Comparison of ENCODE assay signal across 13 cellular contexts in the genomic region with DNA sequence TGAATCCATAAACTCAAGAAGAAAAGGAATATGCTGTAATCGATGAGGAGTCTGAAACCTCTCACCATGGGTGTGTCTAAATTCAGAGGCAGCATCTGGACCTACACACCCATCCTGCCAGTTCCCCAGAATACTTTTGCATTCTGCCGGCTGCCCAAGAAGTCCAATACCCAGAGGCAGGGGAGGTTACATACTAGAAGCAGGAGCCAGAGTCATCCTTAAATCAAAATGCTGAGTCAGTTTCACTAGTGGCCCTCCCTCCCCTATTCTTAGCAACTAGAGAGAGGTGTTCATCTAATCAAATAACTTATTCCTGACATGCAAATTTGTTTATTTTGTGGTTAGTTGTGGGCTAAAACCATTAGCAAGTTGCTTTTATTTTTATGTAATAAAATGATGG. TPM values are rescaled to one million over a fixed set of nuclear protein-coding genes. Genes with fewer than 3 reads are reported as not detected.
DNase-seq lines count a peak whose midpoint lies in the region; ATAC-seq, FAIRE-seq and TF ChIP-seq lines count a peak whose summit lies in the region.
"Had no signal": no experiment of that assay in that cellular context is flagged by ENCODE, and none has a peak within 500 bp of the region (broad histone marks: within the 10 kb centered on the region; RNA-seq: fewer than 3 reads in every experiment).

No MANE protein-coding gene starts in this region.

- CTCF ChIA-PET in HepG2 (lab: Yijun Ruan, JAX; ENCODE audit: low intra/inter-chr PET ratio, low total read pairs): no interaction called here

- peaks cover 57% of the 10 kb centered on the region for H3K27me3 Mint-ChIP-seq in nephron (ENCODE audit: low read depth)

- POLR2A ChIA-PET in HepG2 (lab: Yijun Ruan, JAX): no interaction called here

- DNase-seq in HepG2 (ENCODE audit: low spot score) (no peak), right lobe of liver (no peak), bronchial epithelial cell (ENCODE audit: low read depth) (peak; percentile 25), WERI-Rb-1 (no peak), ecto neural progenitor cell (ENCODE audit: low spot score) (no peak)
- DNase-seq: brain microvascular endothelial cell; naive thymus-derived CD8-positive, alpha-beta T cell; NCI-H1092; stimulated activated naive CD4-positive, alpha-beta T cell treated with Interleukin-2 at 50 U/mL for 16 hours had no signal

- no peak for TF ChIP-seq CTCF in HepG2 (CRISPR knock-in tag; IDR thresholded peaks at IDR 0.05)
- no peak for TF ChIP-seq CTCF in right lobe of liver (IDR thresholded peaks at IDR 0.05)
- no peak for TF ChIP-seq CTCF in bronchial epithelial cell (IDR thresholded peaks at IDR 0.05; ENCODE audit: insufficient read depth, low read length, severe bottlenecking)
- no peak for TF ChIP-seq CTCF in nephron (IDR thresholded peaks at IDR 0.05; ENCODE audit: unreplicated experiment in 3 of 3)
- TF ChIP-seq CTCF in WERI-Rb-1 (IDR thresholded peaks at IDR 0.05; ENCODE audit: low read depth, low read length): no peak

- peaks cover 18% of the 10 kb centered on the region for H3K4me1 ChIP-seq in HepG2 (ENCODE audit: insufficient read depth, low read length)
- H3K4me1 ChIP-seq in right lobe of liver: peaks cover 0 to 15% (median 3%) of the 10 kb centered on the region in 4 donors

- intact Hi-C loops in HepG2 (cut with micrococcal nuclease; ENCODE audit: unreplicated experiment) (no loop called here), right lobe of liver (cut with DNase I) (no loop called here)

- H3K9me3 ChIP-seq in HepG2 (ENCODE audit: low read length): no peaks in the 10 kb centered on the region
- H3K9me3 ChIP-seq in right lobe of liver: no peaks in the 10 kb centered on the region
- H3K9me3 ChIP-seq in WERI-Rb-1 (ENCODE audit: severe bottlenecking): no peaks in the 10 kb centered on the region

- TF ChIP-seq RAD21 in HepG2 (CRISPR knock-in tag; IDR thresholded peaks at IDR 0.05): no peak

- no peaks in the 10 kb centered on the region for H3K36me3 Mint-ChIP-seq in nephron (ENCODE audit: low read depth)
- H3K36me3 Mint-ChIP-seq: naive thymus-derived CD8-positive, alpha-beta T cell had no signal

- in situ Hi-C loops in HepG2 (cut with HindIII; ENCODE audit: extremely low pct_ligation_motif_present, low pct_unique_long_range_greater_than_20kb): no loop called here

- H3K9ac ChIP-seq in HepG2 (ENCODE audit: insufficient read depth, low read depth, low read length): no peak overlapping the region

- H3K79me2 ChIP-seq in HepG2 (ENCODE audit: insufficient read depth, low read length): no peaks in the 10 kb centered on the region

- H3K9me3 Mint-ChIP-seq in nephron: no peaks in the 10 kb centered on the region
- H3K9me3 Mint-ChIP-seq: naive thymus-derived CD8-positive, alpha-beta T cell had no signal

- H3K27ac ChIP-seq in HepG2 (ENCODE audit: extremely low read length, insufficient read depth, low read length) (no peak overlapping the region), right lobe of liver (no peak overlapping the region), WERI-Rb-1 (no peak overlapping the region)
- H3K27ac ChIP-seq: brain microvascular endothelial cell had no signal

- ATAC-seq in HepG2 (no peak), right lobe of liver (no peak), GM18858 (IDR thresholded peaks at IDR 0.05; ENCODE audit: unreplicated experiment) (no peak), GM18520 (IDR thresholded peaks at IDR 0.05; ENCODE audit: unreplicated experiment) (no peak)
- ATAC-seq: naive thymus-derived CD8-positive, alpha-beta T cell had no signal

- H4K20me1 ChIP-seq in HepG2 (ENCODE audit: insufficient read depth, low read length): no peaks in the 10 kb centered on the region

- H3K4me3 ChIP-seq in HepG2 (replicated peaks in 1 of 3; ENCODE audit: insufficient read depth in 1 of 3, low read depth in 2 of 3, low read length in 3 of 3): no peak overlapping the region
- no peak overlapping the region for H3K4me3 ChIP-seq in right lobe of liver
- H3K4me3 ChIP-seq in bronchial epithelial cell (ENCODE audit: low read depth, low read length): no peak overlapping the region
- no peak overlapping the region for H3K4me3 ChIP-seq in WERI-Rb-1 (ENCODE audit: low read depth, low read length)

- WGBS in HepG2 (ENCODE audit: low lambda C conversion rate): 40% methylated on average over 2 of the region's 2 CpGs
- WGBS in right lobe of liver (ENCODE audit: insufficient coverage, low coverage, low lambda C conversion rate, missing lambda C conversion rate): 71% methylated on average over 1 of the region's 2 CpGs

- TF ChIP-seq POLR2A in HepG2 (IDR thresholded peaks at IDR 0.05; ENCODE audit: insufficient read depth in 1 of 2, low read depth in 2 of 2, low read length in 2 of 2) (no peak), right lobe of liver (IDR thresholded peaks at IDR 0.05) (no peak)

- peak overlapping the region in 2 of 3 experiments; percentile 0 to 35 for H3K4me3 Mint-ChIP-seq in nephron
- H3K4me3 Mint-ChIP-seq: naive thymus-derived CD8-positive, alpha-beta T cell had no signal

- no peak for TF ChIP-seq EP300 in HepG2 (IDR thresholded peaks at IDR 0.05; ENCODE audit: low read depth in 2 of 2, low read length in 2 of 2)
- TF ChIP-seq EP300 in HepG2 (CRISPR knock-in tag; IDR thresholded peaks at IDR 0.05; ENCODE audit: borderline replicate concordance): no peak

- FAIRE-seq in HepG2 (lab: Jason Lieb, UNC) (no peak), bronchial epithelial cell (lab: Jason Lieb, UNC) (no peak)
- FAIRE-seq: D721Med had no signal

- H3K36me3 ChIP-seq in HepG2 (replicated peaks in 1 of 2; ENCODE audit: control insufficient read depth in 1 of 2, insufficient read depth in 2 of 2, low read length in 2 of 2) (no peaks in the 10 kb centered on the region), right lobe of liver (no peaks in the 10 kb centered on the region), bronchial epithelial cell (ENCODE audit: control insufficient read depth, insufficient read depth, low read length) (no peaks in the 10 kb centered on the region), WERI-Rb-1 (no peaks in the 10 kb centered on the region)
- H3K36me3 ChIP-seq: brain microvascular endothelial cell had no signal

- peaks cover 37% of the 10 kb centered on the region for H3K4me1 Mint-ChIP-seq in nephron

- no TSS peak for BruUV-seq in HepG2 (replicated peaks; lab: Mats Ljungman, UMichigan)

- no peak overlapping the region for H3K27ac Mint-ChIP-seq in nephron
- H3K27ac Mint-ChIP-seq: naive thymus-derived CD8-positive, alpha-beta T cell had no signal

- H2AFZ ChIP-seq in HepG2 (ENCODE audit: low read length): no peak overlapping the region

- H3K27me3 ChIP-seq in HepG2 (ENCODE audit: control insufficient read depth in 1 of 2, insufficient read depth in 2 of 2, low read length in 2 of 2) (peaks cover 4 to 17% of the 10 kb centered on the region in 2 experiments; a peak in 4 of 5 replicates), right lobe of liver (peaks cover 0 to 22% of the 10 kb centered on the region in 2 donors), bronchial epithelial cell (ENCODE audit: control insufficient read depth, insufficient read depth, low read length) (no peaks in the 10 kb centered on the region), WERI-Rb-1 (ENCODE audit: insufficient read depth, low read depth, severe bottlenecking) (peaks cover 20% of the 10 kb centered on the region)
- H3K27me3 ChIP-seq: brain microvascular endothelial cell had no signal

- H3K4me2 ChIP-seq in HepG2 (ENCODE audit: low read depth, low read length): no peak overlapping the region

TF ChIP-seq in HepG2, 621 proteins besides CTCF, POLR2A, EP300 and RAD21 (continues in another document):
- no peak for TF ChIP-seq NR2F6 (IDR thresholded peaks at IDR 0.05)
- no peak for TF ChIP-seq NR2F6 (CRISPR knock-in tag; IDR thresholded peaks at IDR 0.05)
- peak; percentile 20 to 67; a peak in 3 of 4 replicates for TF ChIP-seq MAFK (conservative IDR thresholded peaks at IDR 0.05 in 1 of 2, IDR thresholded peaks at IDR 0.05 in 1 of 2; ENCODE audit: low read length in 2 of 2)
- peak; percentile 48 for TF ChIP-seq MAFF (IDR thresholded peaks at IDR 0.05; ENCODE audit: low read depth, low read length)

RNA-seq across cellular contexts. Expression of a gene that starts 8.0 kb away (rescaled TPM):
- not detected in 2 replicates for total RNA-seq in HepG2 (2016; rRNA removed; fragmentation: Illumina TruSeq; extraction: Trizol)
- total RNA-seq in HepG2 (2016; cell fraction: cytosol; rRNA removed; fragmentation: Illumina TruSeq; extraction: Trizol; ENCODE audit: low read depth): not detected in 2 replicates
- not detected in 2 replicates for total RNA-seq in HepG2 (2016; cell fraction: insoluble cytoplasmic fraction; rRNA removed; fragmentation: Illumina TruSeq; extraction: Trizol)
- not detected in 2 replicates for total RNA-seq in HepG2 (2016; cell fraction: membrane; rRNA removed; fragmentation: Illumina TruSeq; extraction: Trizol)
- total RNA-seq in HepG2 (2016; cell fraction: nucleus; rRNA removed; fragmentation: Illumina TruSeq; extraction: Trizol): not detected in 2 replicates
- 0.03 and 0.13 TPM in 2 replicates for polyA plus RNA-seq in HepG2 (2011; rRNA removed)
- 0.01 TPM in 2 replicates for polyA plus RNA-seq in HepG2 (2011; cell fraction: cytosol; rRNA removed)
- 0.08 and 0.40 TPM in 2 replicates for polyA plus RNA-seq in HepG2 (2011; cell fraction: nucleus; rRNA removed)
- not detected in 2 replicates for polyA plus RNA-seq in HepG2 (2012)
- polyA plus RNA-seq in HepG2 (2016; cell fraction: cytosol; fragmentation: Illumina TruSeq; extraction: Trizol; ENCODE audit: low read depth): not detected in 2 replicates
- not detected in 2 replicates for polyA plus RNA-seq in HepG2 (2016; cell fraction: insoluble cytoplasmic fraction; fragmentation: Illumina TruSeq; extraction: Trizol; ENCODE audit: low read depth)
- not detected in 2 replicates for polyA plus RNA-seq in HepG2 (2016; cell fraction: membrane; fragmentation: Illumina TruSeq; extraction: Trizol; ENCODE audit: low read depth)
- 0.15 TPM in 1 of 2 replicates, not detected in the other for polyA plus RNA-seq in HepG2 (2016; cell fraction: nucleus; fragmentation: Illumina TruSeq; extraction: Trizol; ENCODE audit: insufficient read depth, low read depth)
- polyA minus RNA-seq in HepG2 (2011; rRNA and poly(A)+ RNA removed; ENCODE audit: low replicate concordance): 0.06 TPM in 1 of 2 replicates, not detected in the other
- not detected in 2 replicates for polyA minus RNA-seq in HepG2 (2011; cell fraction: cytosol; rRNA and poly(A)+ RNA removed)
- polyA minus RNA-seq in HepG2 (2011; cell fraction: nucleus; rRNA and poly(A)+ RNA removed): not detected in 2 replicates
- 1 to 10 TPM in 2 of 6 experiments, under 1 TPM in 4; 0.43 to 1.3 (median 0.84) TPM for total RNA-seq in right lobe of liver
- total RNA-seq in bronchial epithelial cell: 2.1 TPM in 1 of 2 replicates, not detected in the other
